ENCODE assay signal across 19 cellular contexts in genomic region chr1:26780344-26780957, GRCh38. TPM values are rescaled to one million over a fixed set of nuclear protein-coding genes. Genes with fewer than 3 reads are reported as not detected.
DNase-seq lines count a peak whose midpoint lies in the region; ATAC-seq, FAIRE-seq and TF ChIP-seq lines count a peak whose summit lies in the region.
"Had no signal": no experiment of that assay in that cellular context is flagged by ENCODE, and none has a peak within 500 bp of the region (broad histone marks: within the 10 kb centered on the region; RNA-seq: fewer than 3 reads in every experiment).

No MANE protein-coding gene starts in this region.

- no peaks in the 10 kb centered on the region for H3K27me3 Mint-ChIP-seq in CD8-positive, alpha-beta T cell (ENCODE audit: low read depth)
- H3K27me3 Mint-ChIP-seq in HFFc6 (ENCODE audit: insufficient read depth) (peaks cover 4% of the 10 kb centered on the region; the same call in 1 of the 2 replicates), natural killer cell (ENCODE audit: low read depth in 2 of 2) (no peaks in the 10 kb centered on the region)

- DNase-seq in CD8-positive, alpha-beta T cell = no peak
- DNase-seq in HFFc6 = no peak
- peak; percentile 33 for DNase-seq in cerebellum (ENCODE audit: low spot score)
- DNase-seq in natural killer cell = no peak
- DNase-seq in D721Med (ENCODE audit: insufficient read length, low spot score) = no peak
- DNase-seq in DMS 273 (lab: John Stamatoyannopoulos, UW; ENCODE audit: unreplicated experiment) = no peak
- DNase-seq: activated CD8-positive, alpha-beta memory T cell treated with anti-CD3 and anti-CD28 coated beads, Interleukin-2, amount 50 U/mL, for 4 hours; activated naive CD4-positive, alpha-beta T cell; dermis blood vessel endothelial cell; erythroblast; KG1; left ventricle myocardium inferior; NCI-H1048; NCI-H69; pancreas; SJCRH30 had no signal

- H3K27me3 ChIP-seq in CD8-positive, alpha-beta T cell (ENCODE audit: insufficient read depth, low read length) = no peaks in the 10 kb centered on the region
- H3K27me3 ChIP-seq: pancreas, SJCRH30 had no signal

- H3K36me3 ChIP-seq in CD8-positive, alpha-beta T cell (ENCODE audit: insufficient read depth, low read length) = peaks cover 38% of the 10 kb centered on the region

- peaks cover 62% of the 10 kb centered on the region for H3K36me3 Mint-ChIP-seq in CD8-positive, alpha-beta T cell
- H3K36me3 Mint-ChIP-seq in HFFc6 (ENCODE audit: low read depth) (peaks cover 72% of the 10 kb centered on the region), natural killer cell (peaks cover 17% of the 10 kb centered on the region)

- intact Hi-C loops in CD8-positive, alpha-beta T cell (cut with DNase I, micrococcal nuclease) = no loop called here
- intact Hi-C loops in natural killer cell (cut with micrococcal nuclease) = loop anchor here (10.0 kb wide), 1 partner anchor 406 kb away; the partner anchor contains the start of gene ZNF683

- peaks cover 53% of the 10 kb centered on the region for H3K4me1 Mint-ChIP-seq in CD8-positive, alpha-beta T cell (ENCODE audit: low read depth)
- H3K4me1 Mint-ChIP-seq in HFFc6 (ENCODE audit: low read depth) = peaks cover 51% of the 10 kb centered on the region
- H3K4me1 Mint-ChIP-seq in natural killer cell = peaks cover 41 to 58% of the 10 kb centered on the region in 2 donors

- H3K9me3 Mint-ChIP-seq in CD8-positive, alpha-beta T cell = no peaks in the 10 kb centered on the region
- H3K9me3 Mint-ChIP-seq in HFFc6 = no peaks in the 10 kb centered on the region
- no peaks in the 10 kb centered on the region for H3K9me3 Mint-ChIP-seq in natural killer cell
- H3K9me3 Mint-ChIP-seq: brain had no signal

- CTCF ChIA-PET in CD8-positive, alpha-beta T cell (lab: Charles Lee) = interaction anchor here (0.6 to 17.3 kb wide), 4 partner anchors 8 to 176 kb away, joined by 3 to 439 read pairs (median 17); partner anchors contain the start of gene PIGV

- H3K4me3 ChIP-seq in CD8-positive, alpha-beta T cell (ENCODE audit: low read depth, low read length) = no peak overlapping the region
- H3K4me3 ChIP-seq: left ventricle myocardium inferior, pancreas, SJCRH30 had no signal

- peaks cover 12% of the 10 kb centered on the region for H3K4me1 ChIP-seq in CD8-positive, alpha-beta T cell (ENCODE audit: insufficient read depth, low read length)

- H3K9me3 ChIP-seq in CD8-positive, alpha-beta T cell (ENCODE audit: low read length) = no peaks in the 10 kb centered on the region
- H3K9me3 ChIP-seq: left ventricle myocardium inferior, pancreas, SJCRH30 had no signal

- no peak overlapping the region for H3K4me3 Mint-ChIP-seq in CD8-positive, alpha-beta T cell
- H3K4me3 Mint-ChIP-seq in HFFc6 (no peak overlapping the region), natural killer cell (no peak overlapping the region)
- H3K4me3 Mint-ChIP-seq: brain had no signal

- no peak for FAIRE-seq in D721Med (lab: Jason Lieb, UNC)
- FAIRE-seq: pancreas had no signal

- ATAC-seq in CD8-positive, alpha-beta T cell = no peak
- ATAC-seq in natural killer cell (no peak), HG03108 (IDR thresholded peaks at IDR 0.05; ENCODE audit: unreplicated experiment) (no peak)
- ATAC-seq: HCT116, pancreas had no signal

- TF ChIP-seq CTCF in CD8-positive, alpha-beta T cell (IDR thresholded peaks at IDR 0.05) = no peak
- TF ChIP-seq CTCF in HFFc6 (IDR thresholded peaks at IDR 0.05) (no peak), natural killer cell (IDR thresholded peaks at IDR 0.05) (no peak), D721Med (IDR thresholded peaks at IDR 0.05; ENCODE audit: insufficient read depth, missing control alignments) (no peak)

- no peak overlapping the region for H3K27ac ChIP-seq in CD8-positive, alpha-beta T cell (ENCODE audit: low read depth, low read length)
- H3K27ac ChIP-seq: pancreas, SJCRH30 had no signal

- H3K27ac Mint-ChIP-seq in CD8-positive, alpha-beta T cell = peak overlapping the region; percentile 55
- H3K27ac Mint-ChIP-seq in HFFc6 = peak overlapping the region; percentile 49; the same call in 1 of the 2 replicates
- H3K27ac Mint-ChIP-seq in natural killer cell = peak overlapping the region; percentile 57 to 100

- POLR2A ChIA-PET in CD8-positive, alpha-beta T cell (lab: Charles Lee) = interaction anchor here (1.3 kb wide), 1 partner anchor 89 kb away, joined by 5 read pairs; no protein-coding TSS in a partner anchor

RNA-seq across cellular contexts. Expression of gene PIGV, which starts 7.3 kb away (rescaled TPM):
- 10 to 100 TPM in 1 of 2 experiments, 1 to 10 TPM in 1; 9.5 to 12.7 TPM for total RNA-seq in CD8-positive, alpha-beta T cell
- total RNA-seq in HFFc6 (2021; fragmentation: NEBNext Ultra II Directional; extraction: Animal tissue kit (Norgen Biotek cat#: 25700)) = 10 to 100 TPM; 11.5 to 16.4 (median 13.6) TPM
- 6.5 TPM for total RNA-seq in cerebellum
- 10 to 100 TPM; 23.1 to 35.2 (median 30.3) TPM for total RNA-seq in natural killer cell

RNA-seq across cellular contexts. Expression of gene ZDHHC18, which starts 46.0 kb away (rescaled TPM):
- total RNA-seq in CD8-positive, alpha-beta T cell = 10 to 100 TPM; 55.2 to 55.4 TPM
- 10 to 100 TPM; 19.2 to 31.6 (median 23.8) TPM for total RNA-seq in HFFc6 (2021; fragmentation: NEBNext Ultra II Directional; extraction: Animal tissue kit (Norgen Biotek cat#: 25700))
- total RNA-seq in cerebellum = 8.4 TPM
- 10 to 100 TPM; 70.0 to 74.6 (median 72.3) TPM for total RNA-seq in natural killer cell
